8 cellular contexts compared by ENCODE assay signal in genomic region chr11:62792193-62792575, GRCh38. TPM values are rescaled to one million over a fixed set of nuclear protein-coding genes. Genes with fewer than 3 reads are reported as not detected.
DNase-seq lines count a peak whose midpoint lies in the region; ATAC-seq and TF ChIP-seq lines count a peak whose summit lies in the region.

No MANE protein-coding gene starts in this region.

- peak; percentile 46 for DNase-seq in GM23338 (ENCODE audit: low spot score)
- DNase-seq in fibroblast of pulmonary artery (ENCODE audit: low read depth) = no peak
- no peak for DNase-seq in prostate gland (ENCODE audit: low spot score)
- no peak for DNase-seq in NCI-H1092 (lab: John Stamatoyannopoulos, UW)
- no peak for DNase-seq in omental fat pad (ENCODE audit: low spot score)
- no peak for DNase-seq in amygdala (lab: John Stamatoyannopoulos, UW)

- peaks cover 83% of the 10 kb centered on the region for H3K36me3 Mint-ChIP-seq in GM23338 (ENCODE audit: low read depth)

- 18% methylated on average over 11 of the region's 11 CpGs for WGBS in prostate gland

- TF ChIP-seq CTCF in GM23338 (conservative IDR thresholded peaks at IDR 0.05; ENCODE audit: low read depth in 2 of 2) (no peak), SU-DHL-6 (IDR thresholded peaks at IDR 0.05; ENCODE audit: insufficient read depth, low read length, poor library complexity, severe bottlenecking) (no peak), fibroblast of pulmonary artery (IDR thresholded peaks at IDR 0.05; ENCODE audit: low read length, missing control alignments) (no peak), prostate gland (IDR thresholded peaks at IDR 0.05) (no peak), omental fat pad (IDR thresholded peaks at IDR 0.05) (no peak)

- peaks cover 26% of the 10 kb centered on the region for H3K4me1 Mint-ChIP-seq in GM23338

- H3K27ac Mint-ChIP-seq in GM23338 = peak overlapping the region; percentile 87

- TF ChIP-seq POLR2A in prostate gland (IDR thresholded peaks at IDR 0.05) = no peak

- peaks cover 64% of the 10 kb centered on the region for H3F3A ChIP-seq in GM23338 (replicated peaks; ENCODE audit: low read depth)
- peaks cover 31% of the 10 kb centered on the region for H3F3A ChIP-seq in SU-DHL-6 (ENCODE audit: insufficient read depth)

- H3K9me2 ChIP-seq in GM23338 (ENCODE audit: insufficient read depth) (no peaks in the 10 kb centered on the region), SU-DHL-6 (replicated peaks; ENCODE audit: insufficient read depth, low read length) (no peaks in the 10 kb centered on the region)

- H3K27ac ChIP-seq in GM23338 (ENCODE audit: low read depth) (peak overlapping the region; percentile 85), SU-DHL-6 (ENCODE audit: low read depth, low read length) (peak overlapping the region; percentile 61), prostate gland (peak overlapping the region; percentile 71 to 74)

- H3K27me3 ChIP-seq in GM23338 (ENCODE audit: insufficient read depth) (no peaks in the 10 kb centered on the region), SU-DHL-6 (ENCODE audit: low read length) (no peaks in the 10 kb centered on the region), prostate gland (replicated peaks; ENCODE audit: insufficient read depth) (no peaks in the 10 kb centered on the region)

- H2AFZ ChIP-seq in GM23338 (no peak overlapping the region), SU-DHL-6 (ENCODE audit: low read depth, low read length, severe bottlenecking) (peak overlapping the region; percentile 38)

- peak overlapping the region; percentile 96 for H3K9ac ChIP-seq in SU-DHL-6 (ENCODE audit: low read length)

- H3K36me3 ChIP-seq in GM23338 (ENCODE audit: insufficient read depth) (peaks cover 48% of the 10 kb centered on the region), SU-DHL-6 (ENCODE audit: low read length) (peaks cover 19% of the 10 kb centered on the region), prostate gland (peaks cover 15 to 29% of the 10 kb centered on the region in 2 donors)

- peak overlapping the region; percentile 98 for H3K4me3 ChIP-seq in GM23338
- H3K4me3 ChIP-seq in SU-DHL-6 (ENCODE audit: insufficient read depth, low read length, poor library complexity, severe bottlenecking) = peak overlapping the region; percentile 81
- peak overlapping the region; percentile 88 for H3K4me3 ChIP-seq in fibroblast of pulmonary artery (replicated peaks; ENCODE audit: low read depth, low read length)
- H3K4me3 ChIP-seq in prostate gland = peak overlapping the region in 1 of 2 donors; percentile 69

- H3K9me3 ChIP-seq in SU-DHL-6 (ENCODE audit: insufficient read depth, low read length) (no peaks in the 10 kb centered on the region), prostate gland (no peaks in the 10 kb centered on the region)

- H3K4me2 ChIP-seq in GM23338 = peak overlapping the region; percentile 97
- peak overlapping the region; percentile 88 for H3K4me2 ChIP-seq in SU-DHL-6 (ENCODE audit: low read depth, low read length, poor library complexity, severe bottlenecking)

- H3K4me1 ChIP-seq in GM23338 (ENCODE audit: insufficient read depth) (peaks cover 11% of the 10 kb centered on the region; the same call in 1 of the 2 replicates), prostate gland (replicated peaks) (peaks cover 18% of the 10 kb centered on the region)

- H4K20me1 ChIP-seq in GM23338 (replicated peaks; ENCODE audit: insufficient read depth) = peaks cover 3% of the 10 kb centered on the region
- no peaks in the 10 kb centered on the region for H4K20me1 ChIP-seq in SU-DHL-6 (ENCODE audit: low read depth, low read length)

- intact Hi-C loops in prostate gland (cut with DNase I) = no loop called here

- H3K27me3 Mint-ChIP-seq in GM23338 (ENCODE audit: insufficient read depth, low read depth, poor library complexity) = peaks cover 21% of the 10 kb centered on the region

- H3K4me3 Mint-ChIP-seq in GM23338 = peak overlapping the region; percentile 94

- H3K79me2 ChIP-seq in GM23338 (replicated peaks; ENCODE audit: insufficient read depth) (peaks cover 40% of the 10 kb centered on the region), SU-DHL-6 (ENCODE audit: insufficient read depth, low read length) (peaks cover 32% of the 10 kb centered on the region)

- H3K9me3 Mint-ChIP-seq in GM23338 = no peaks in the 10 kb centered on the region; the same call in 2 of the 3 replicates

- ATAC-seq in GM23338 (peak; percentile 6), HG02981 (IDR thresholded peaks at IDR 0.05; ENCODE audit: unreplicated experiment) (no peak), omental fat pad (ENCODE audit: low FRiP score) (no peak)

TF ChIP-seq in GM23338, 12 proteins besides CTCF, POLR2A, EP300 and RAD21 (continues in another document):
- no peak for TF ChIP-seq POLR2AphosphoS5 (IDR thresholded peaks at IDR 0.05; ENCODE audit: low read depth)
- TF ChIP-seq EZH2 (IDR thresholded peaks at IDR 0.05; ENCODE audit: low read depth, unreplicated experiment) = no peak
- TF ChIP-seq ZNF462 (CRISPR knock-in tag; IDR thresholded peaks at IDR 0.05) = no peak

RNA-seq across cellular contexts. Expression of gene TMEM223, which starts 0.4 kb away (rescaled TPM):
- total RNA-seq in GM23338 (2014; rRNA removed; shearing (Covaris generic)) = 35.6 and 46.1 TPM in 2 replicates
- polyA plus RNA-seq in GM23338 (2016; fragmentation: Nextera tagmentation; extraction: Ambion mirVana) = 59.6 and 69.1 TPM in 2 replicates
- total RNA-seq in prostate gland (10 to 100 TPM; 35.8 to 73.6 TPM), omental fat pad (10 to 100 TPM; 20.8 to 45.1 (median 30.3) TPM)

RNA-seq across cellular contexts. Expression of gene TMEM179B, which starts 5.0 kb away (rescaled TPM):
- 15.3 and 17.5 TPM in 2 replicates for total RNA-seq in GM23338 (2014; rRNA removed; shearing (Covaris generic))
- polyA plus RNA-seq in GM23338 (2016; fragmentation: Nextera tagmentation; extraction: Ambion mirVana) = 10.6 and 16.9 TPM in 2 replicates
- total RNA-seq in prostate gland = 100 to 1,000 TPM; 139 to 200 TPM
- 10 to 100 TPM; 36.4 to 69.7 (median 57.1) TPM for total RNA-seq in omental fat pad

RNA-seq across cellular contexts. Expression of gene NXF1, which starts 13.1 kb away (rescaled TPM):
- total RNA-seq in GM23338 (2014; rRNA removed; shearing (Covaris generic)) = 31.8 and 33.8 TPM in 2 replicates
- 31.1 and 31.7 TPM in 2 replicates for polyA plus RNA-seq in GM23338 (2016; fragmentation: Nextera tagmentation; extraction: Ambion mirVana)
- 10 to 100 TPM; 75.6 to 98.2 TPM for total RNA-seq in prostate gland
- 100 to 1,000 TPM in 1 of 4 donors, 10 to 100 TPM in 3; 51.9 to 101 (median 78.3) TPM for total RNA-seq in omental fat pad

RNA-seq across cellular contexts. Expression of gene TAF6L, which starts 21.0 kb away (rescaled TPM):
- 30.6 and 50.6 TPM in 2 replicates for total RNA-seq in GM23338 (2014; rRNA removed; shearing (Covaris generic))
- 21.8 and 23.0 TPM in 2 replicates for polyA plus RNA-seq in GM23338 (2016; fragmentation: Nextera tagmentation; extraction: Ambion mirVana)
- total RNA-seq in prostate gland (10 to 100 TPM; 22.2 to 36.2 TPM), omental fat pad (10 to 100 TPM; 11.7 to 20.3 (median 14.9) TPM)

RNA-seq across cellular contexts. Expression of gene POLR2G, which starts 30.8 kb away (rescaled TPM):
- total RNA-seq in GM23338 (2014; rRNA removed; shearing (Covaris generic)) = 101 and 117 TPM in 2 replicates
- 193 and 196 TPM in 2 replicates for polyA plus RNA-seq in GM23338 (2016; fragmentation: Nextera tagmentation; extraction: Ambion mirVana)
- total RNA-seq in prostate gland = 10 to 100 TPM; 97.2 to 98.3 TPM
- total RNA-seq in omental fat pad = 10 to 100 TPM; 37.9 to 57.9 (median 50.5) TPM
